ENCODE assay signal across 8 cellular contexts in genomic region chr1:67429528-67430357, GRCh38. TPM values are rescaled to one million over a fixed set of nuclear protein-coding genes. Genes with fewer than 3 reads are reported as not detected.
DNase-seq lines count a peak whose midpoint lies in the region; ATAC-seq, FAIRE-seq and TF ChIP-seq lines count a peak whose summit lies in the region.

No MANE protein-coding gene starts in this region.

- TF ChIP-seq RAD21 in A549 (conservative IDR thresholded peaks at IDR 0.05 in 1 of 2, IDR thresholded peaks at IDR 0.05 in 1 of 2): no peak

- H3K79me1 ChIP-seq in mesendoderm (ENCODE audit: low read length): no peaks in the 10 kb centered on the region

- peak overlapping the region; percentile 74 for H3K23ac ChIP-seq in mesendoderm (ENCODE audit: low read length)

- H3K4me2 ChIP-seq in A549 (peak overlapping the region; percentile 84), mesendoderm (ENCODE audit: low read length) (peak overlapping the region; percentile 78)

- peak overlapping the region; percentile 79 to 91 for H3K9ac ChIP-seq in duodenal mucosa (ENCODE audit: low read depth in 1 of 2, low read length in 2 of 2)
- peak overlapping the region; percentile 100 for H3K9ac ChIP-seq in mesendoderm (ENCODE audit: low read length)

- H4K8ac ChIP-seq in mesendoderm (ENCODE audit: low read depth, low read length): no peak overlapping the region

- DNase-seq in A549 (ENCODE audit: low read depth in 1 of 2, low spot score in 1 of 2): peak in 1 of 2 experiments; percentile 14
- no peak for DNase-seq in WTC11 (ENCODE audit: low spot score)
- peak; percentile 40 for DNase-seq in mesendoderm
- DNase-seq in stimulated activated CD8-positive, alpha-beta memory T cell treated with anti-CD3 and anti-CD28 coated beads, Interleukin-2, amount 100 ng/mL, for 48 hours (ENCODE audit: low read depth in 2 of 2): peak; percentile 14 to 16
- DNase-seq in GF-D8 (lab: John Stamatoyannopoulos, UW): no peak

- peaks cover 26% of the 10 kb centered on the region for H3K4me1 ChIP-seq in A549
- peaks cover 7 to 23% of the 10 kb centered on the region in 2 donors for H3K4me1 ChIP-seq in duodenal mucosa (ENCODE audit: control insufficient read depth in 1 of 2, insufficient read depth in 2 of 2, low read length in 2 of 2)
- H3K4me1 ChIP-seq in mesendoderm (ENCODE audit: control insufficient read depth, low read depth, low read length): no peaks in the 10 kb centered on the region

- H3K9me3 ChIP-seq in A549 (no peaks in the 10 kb centered on the region), duodenal mucosa (ENCODE audit: control insufficient read depth in 1 of 2, low read length in 2 of 2) (no peaks in the 10 kb centered on the region)

- no peak for TF ChIP-seq CTCF in A549 (IDR thresholded peaks at IDR 0.05)
- no peak for TF ChIP-seq CTCF in WTC11 (IDR thresholded peaks at IDR 0.05)

- peak overlapping the region; percentile 100 for H3K4me3 Mint-ChIP-seq in WTC11

- peak overlapping the region; percentile 54 for H2BK5ac ChIP-seq in mesendoderm (ENCODE audit: low read length)

- no peak overlapping the region for H2BK120ac ChIP-seq in mesendoderm (ENCODE audit: low read depth, low read length)

- H3K36me3 ChIP-seq in duodenal mucosa (ENCODE audit: control insufficient read depth in 1 of 2, insufficient read depth in 2 of 2, low read length in 2 of 2) (peaks cover 10 to 15% of the 10 kb centered on the region in 2 donors), mesendoderm (ENCODE audit: control insufficient read depth, insufficient read depth, low read length) (peaks cover 3% of the 10 kb centered on the region)

- ATAC-seq in A549 (peak in 1 of 2 experiments; percentile 25; a peak in 4 of 6 replicates), GM19025 (IDR thresholded peaks at IDR 0.05; ENCODE audit: low read depth, unreplicated experiment) (peak; percentile 3), HG03432 (IDR thresholded peaks at IDR 0.05; ENCODE audit: unreplicated experiment) (peak; percentile 3), WTC11 (no peak)

- no peaks in the 10 kb centered on the region for H3K27me3 ChIP-seq in duodenal mucosa (ENCODE audit: control insufficient read depth in 1 of 2, insufficient read depth in 2 of 2, low read length in 2 of 2)
- H3K27me3 ChIP-seq in mesendoderm (ENCODE audit: insufficient read depth, low read length, poor library complexity): no peaks in the 10 kb centered on the region

- peak overlapping the region; percentile 4 for H3K18ac ChIP-seq in mesendoderm (ENCODE audit: low read length)

- no peaks in the 10 kb centered on the region for H3K27me3 Mint-ChIP-seq in WTC11 (ENCODE audit: low read depth)

- H3K56ac ChIP-seq in mesendoderm (ENCODE audit: low read length): peak overlapping the region; percentile 99

- no peak overlapping the region for H4K5ac ChIP-seq in mesendoderm (ENCODE audit: low read length)

- 2% methylated on average over 28 of the region's 69 CpGs for WGBS in A549 (ENCODE audit: missing lambda C conversion rate)
- no CpG with 5 or more reads among the region's 69 CpGs for whole genome bisulfite sequencing in mesendoderm (ENCODE audit: extremely low coverage, insufficient coverage, low lambda C conversion rate)

- FAIRE-seq in A549 (lab: Jason Lieb, UNC): no peak

- no peak for TF ChIP-seq EP300 in A549 (IDR thresholded peaks at IDR 0.05)

- H3K4me3 ChIP-seq in A549 (peak overlapping the region; percentile 84), duodenal mucosa (ENCODE audit: low read depth in 1 of 2, low read length in 2 of 2) (peak overlapping the region; percentile 87 to 96), mesendoderm (ENCODE audit: low read length) (peak overlapping the region; percentile 95)

- H3K79me2 ChIP-seq in mesendoderm (ENCODE audit: control insufficient read depth, insufficient read depth, low read length): peaks cover 48% of the 10 kb centered on the region

- peaks cover 47% of the 10 kb centered on the region for H3K4me1 Mint-ChIP-seq in WTC11

- no peaks in the 10 kb centered on the region for H3K9me3 Mint-ChIP-seq in WTC11

- peak overlapping the region; percentile 49 for H2AK5ac ChIP-seq in mesendoderm (ENCODE audit: low read length)

- peak; percentile 31; the same call in 1 of the 2 replicates for TF ChIP-seq POLR2A in A549 (IDR thresholded peaks at IDR 0.05; ENCODE audit: low read length)

- H3K27ac ChIP-seq in A549: peak overlapping the region; percentile 90 to 96
- H3K27ac ChIP-seq in duodenal mucosa (ENCODE audit: low read depth, low read length): peak overlapping the region; percentile 74
- no peak overlapping the region for H3K27ac ChIP-seq in mesendoderm (ENCODE audit: low read depth, low read length)

- H2BK15ac ChIP-seq in mesendoderm (replicated peaks; ENCODE audit: low read depth): no peak overlapping the region

- H3K36me3 Mint-ChIP-seq in WTC11: peaks cover 51% of the 10 kb centered on the region

- H3K27ac Mint-ChIP-seq in WTC11: peak overlapping the region; percentile 99

- POLR2A ChIA-PET in A549 (lab: Yijun Ruan, JAX): interaction anchor here (1.0 to 1.5 kb wide), 2 partner anchors 10 to 14 kb away, joined by 4 to 6 read pairs; no protein-coding TSS in a partner anchor
- POLR2A ChIA-PET in WTC11 (lab: Charles Lee): interaction anchor here (0.8 to 1.9 kb wide), 8 partner anchors 8 to 94 kb away, joined by 3 to 6 read pairs (median 3); no protein-coding TSS in a partner anchor

- CTCF ChIA-PET in A549 (lab: Yijun Ruan, JAX) (interaction anchor here (1.1 kb wide), 1 partner anchor 23 kb away, joined by 3 read pairs; no protein-coding TSS in a partner anchor), WTC11 (lab: Charles Lee) (interaction anchor here (0.6 to 4.2 kb wide), 9 partner anchors 41 to 216 kb away, joined by 3 to 19 read pairs (median 4); no protein-coding TSS in a partner anchor)

- peak overlapping the region; percentile 27 for H3K4ac ChIP-seq in mesendoderm (ENCODE audit: low read depth, low read length)

TF ChIP-seq in A549, 52 proteins besides CTCF, POLR2A, EP300 and RAD21:
- TF ChIP-seq MAX (IDR thresholded peaks at IDR 0.05): 0 out of 2 replicates have a peak, but pooled peaks have one; percentile 23
- TF ChIP-seq BHLHE40 (IDR thresholded peaks at IDR 0.05; ENCODE audit: low read depth, low read length): no peak
- no peak; the same call in 1 of the 2 replicates for TF ChIP-seq KDM5A (IDR thresholded peaks at IDR 0.05)

TF ChIP-seq in WTC11, 78 proteins besides CTCF, POLR2A, EP300 and RAD21 (continues in another document):
- peak; percentile 0 for TF ChIP-seq MYBL2 (CRISPR knock-in tag; IDR thresholded peaks at IDR 0.05)
- no peak for TF ChIP-seq KAT7 (CRISPR knock-in tag; IDR thresholded peaks at IDR 0.05; ENCODE audit: borderline replicate concordance)
- 0 out of 2 replicates have a peak, but pooled peaks have one; percentile 64 for TF ChIP-seq ATF1 (CRISPR knock-in tag; IDR thresholded peaks at IDR 0.05)
- 0 out of 2 replicates have a peak, but pooled peaks have one; percentile 30 for TF ChIP-seq TEAD4 (CRISPR knock-in tag; IDR thresholded peaks at IDR 0.05)
- TF ChIP-seq SOX15 (CRISPR knock-in tag; IDR thresholded peaks at IDR 0.05): no peak
- TF ChIP-seq, protein P1, sequence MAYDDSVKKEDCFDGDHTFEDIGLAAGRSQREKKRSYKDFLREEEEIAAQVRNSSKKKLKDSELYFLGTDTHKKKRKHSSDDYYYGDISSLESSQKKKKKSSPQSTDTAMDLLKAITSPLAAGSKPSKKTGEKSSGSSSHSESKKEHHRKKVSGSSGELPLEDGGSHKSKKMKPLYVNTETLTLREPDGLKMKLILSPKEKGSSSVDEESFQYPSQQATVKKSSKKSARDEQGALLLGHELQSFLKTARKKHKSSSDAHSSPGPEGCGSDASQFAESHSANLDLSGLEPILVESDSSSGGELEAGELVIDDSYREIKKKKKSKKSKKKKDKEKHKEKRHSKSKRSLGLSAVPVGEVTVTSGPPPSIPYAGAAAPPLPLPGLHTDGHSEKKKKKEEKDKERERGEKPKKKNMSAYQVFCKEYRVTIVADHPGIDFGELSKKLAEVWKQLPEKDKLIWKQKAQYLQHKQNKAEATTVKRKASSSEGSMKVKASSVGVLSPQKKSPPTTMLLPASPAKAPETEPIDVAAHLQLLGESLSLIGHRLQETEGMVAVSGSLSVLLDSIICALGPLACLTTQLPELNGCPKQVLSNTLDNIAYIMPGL (CRISPR knock-in tag; IDR thresholded peaks at IDR 0.05): 0 out of 2 replicates have a peak, but pooled peaks have one; percentile 30
- TF ChIP-seq, protein P2, sequence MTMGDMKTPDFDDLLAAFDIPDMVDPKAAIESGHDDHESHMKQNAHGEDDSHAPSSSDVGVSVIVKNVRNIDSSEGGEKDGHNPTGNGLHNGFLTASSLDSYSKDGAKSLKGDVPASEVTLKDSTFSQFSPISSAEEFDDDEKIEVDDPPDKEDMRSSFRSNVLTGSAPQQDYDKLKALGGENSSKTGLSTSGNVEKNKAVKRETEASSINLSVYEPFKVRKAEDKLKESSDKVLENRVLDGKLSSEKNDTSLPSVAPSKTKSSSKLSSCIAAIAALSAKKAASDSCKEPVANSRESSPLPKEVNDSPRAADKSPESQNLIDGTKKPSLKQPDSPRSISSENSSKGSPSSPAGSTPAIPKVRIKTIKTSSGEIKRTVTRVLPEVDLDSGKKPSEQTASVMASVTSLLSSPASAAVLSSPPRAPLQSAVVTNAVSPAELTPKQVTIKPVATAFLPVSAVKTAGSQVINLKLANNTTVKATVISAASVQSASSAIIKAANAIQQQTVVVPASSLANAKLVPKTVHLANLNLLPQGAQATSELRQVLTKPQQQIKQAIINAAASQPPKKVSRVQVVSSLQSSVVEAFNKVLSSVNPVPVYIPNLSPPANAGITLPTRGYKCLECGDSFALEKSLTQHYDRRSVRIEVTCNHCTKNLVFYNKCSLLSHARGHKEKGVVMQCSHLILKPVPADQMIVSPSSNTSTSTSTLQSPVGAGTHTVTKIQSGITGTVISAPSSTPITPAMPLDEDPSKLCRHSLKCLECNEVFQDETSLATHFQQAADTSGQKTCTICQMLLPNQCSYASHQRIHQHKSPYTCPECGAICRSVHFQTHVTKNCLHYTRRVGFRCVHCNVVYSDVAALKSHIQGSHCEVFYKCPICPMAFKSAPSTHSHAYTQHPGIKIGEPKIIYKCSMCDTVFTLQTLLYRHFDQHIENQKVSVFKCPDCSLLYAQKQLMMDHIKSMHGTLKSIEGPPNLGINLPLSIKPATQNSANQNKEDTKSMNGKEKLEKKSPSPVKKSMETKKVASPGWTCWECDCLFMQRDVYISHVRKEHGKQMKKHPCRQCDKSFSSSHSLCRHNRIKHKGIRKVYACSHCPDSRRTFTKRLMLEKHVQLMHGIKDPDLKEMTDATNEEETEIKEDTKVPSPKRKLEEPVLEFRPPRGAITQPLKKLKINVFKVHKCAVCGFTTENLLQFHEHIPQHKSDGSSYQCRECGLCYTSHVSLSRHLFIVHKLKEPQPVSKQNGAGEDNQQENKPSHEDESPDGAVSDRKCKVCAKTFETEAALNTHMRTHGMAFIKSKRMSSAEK (CRISPR knock-in tag; IDR thresholded peaks at IDR 0.05; ENCODE audit: borderline replicate concordance): no peak

RNA-seq across cellular contexts. Expression of gene SERBP1, which starts 0.5 kb away (rescaled TPM):
- polyA plus RNA-seq in A549 (2011; rRNA removed): 145 and 333 TPM in 2 replicates
- polyA plus RNA-seq in A549 (2012; cell fraction: cytosol; rRNA removed): 108 and 146 TPM in 2 replicates
- polyA plus RNA-seq in A549 (2012; cell fraction: nucleus; rRNA removed): 50.0 and 65.7 TPM in 2 replicates
- polyA plus RNA-seq in A549 (2017; fragmentation: RNase III; extraction: RNeasy Plus Mini Kit Qiagen cat#74134 plus additional on column Dnase treatment): 222 to 254 TPM (median 237 TPM) in 3 replicates
- 75.8 and 93.7 TPM in 2 replicates for polyA minus RNA-seq in A549 (2011; rRNA and poly(A)+ RNA removed)
- total RNA-seq in WTC11 (2021): 531 to 543 TPM (median 533 TPM) in 3 replicates
- polyA plus RNA-seq in mesendoderm (2013, experiment 1 of 2): 666 TPM
- 677 TPM for polyA plus RNA-seq in mesendoderm (2013, experiment 2 of 2)

Comparison
In these comparisons a context has a peak if more than half of its experiments do, and no peak if none do; other contexts are left out.
1. DNase-seq: peak in mesendoderm (single experiment) and stimulated activated CD8-positive, alpha-beta memory T cell treated with anti-CD3 and anti-CD28 coated beads, Interleukin-2, amount 100 ng/mL, for 48 hours (2 of 2); none in WTC11 (single experiment) and GF-D8 (single experiment).
2. Peak in every context shown above with its lines, with median percentiles within 50 percentile points of each other: H3K4me3 ChIP-seq.